In genomic region chr12:44002607-44003006, GRCh38 we compare ENCODE assay signal across 6 cellular contexts.
"Had no signal": no experiment of that assay in that cellular context is flagged by ENCODE, and none has a peak within 500 bp of the region (broad histone marks: within the 10 kb centered on the region; RNA-seq: fewer than 3 reads in every experiment).

No MANE protein-coding gene starts in this region.

- H3K4me3 ChIP-seq: GM23338, K562 had no signal

- DNase-seq: H9, HCEC 1CT, IMR-90, KG1 had no signal

- ATAC-seq: GM23338, K562 had no signal

- H2AFZ ChIP-seq: GM23338 had no signal

- H3K4me2 ChIP-seq: GM23338 had no signal
